Comparison of ENCODE assay signal across 16 cellular contexts in genomic region chr21:34924194-34924593, GRCh38.
"Had no signal": no experiment of that assay in that cellular context is flagged by ENCODE, and none has a peak within 500 bp of the region (broad histone marks: within the 10 kb centered on the region; RNA-seq: fewer than 3 reads in every experiment).

No MANE protein-coding gene starts in this region.

- H3K36me3 ChIP-seq: gastroesophageal sphincter, heart right ventricle, lower lobe of right lung, suprapubic skin had no signal

- H3K27ac ChIP-seq: gastroesophageal sphincter, heart right ventricle, lower lobe of right lung, SK-N-MC, suprapubic skin had no signal

- H3K27me3 Mint-ChIP-seq: activated CD4-positive, alpha-beta memory T cell treated with anti-CD3 and anti-CD28 coated beads for 36 hours had no signal

- H3K9me3 ChIP-seq: gastroesophageal sphincter, heart right ventricle, lower lobe of right lung, mucosa of descending colon, suprapubic skin had no signal

- ATAC-seq: activated T-cell treated with anti-CD3 and anti-CD28 coated beads, Interleukin-2, amount 50 U/mL, for 72 hours; gastroesophageal sphincter; heart right ventricle; left colon; lower lobe of right lung; mucosa of descending colon had no signal

- H3K4me3 Mint-ChIP-seq: activated CD4-positive, alpha-beta memory T cell treated with anti-CD3 and anti-CD28 coated beads for 36 hours; activated T-cell treated with anti-CD3 and anti-CD28 coated beads, Interleukin-2, amount 50 U/mL, for 72 hours; nephron had no signal

- H3K4me3 ChIP-seq: gastroesophageal sphincter, heart right ventricle, lower lobe of right lung, mucosa of descending colon, SK-N-MC, suprapubic skin had no signal

- H3K9me3 Mint-ChIP-seq: activated CD4-positive, alpha-beta memory T cell treated with anti-CD3 and anti-CD28 coated beads for 36 hours; nephron had no signal

- DNase-seq: activated CD4-positive, alpha-beta memory T cell treated with anti-CD3 and anti-CD28 coated beads for 36 hours; activated CD4-positive, alpha-beta T cell treated with anti-CD3 and anti-CD28 coated beads for 1 hour; activated naive CD4-positive, alpha-beta T cell treated with Interleukin-2 at 50 U/mL for 16 hours; activated T-cell treated with anti-CD3 and anti-CD28 coated beads, Interleukin-2, amount 50 U/mL, for 72 hours; erythroblast; heart right ventricle; left colon; lower lobe of right lung; mucosa of descending colon; occipital lobe; stimulated activated CD4-positive, alpha-beta T cell treated with anti-CD3 and anti-CD28 coated beads, Interleukin-2, amount 100 ng/mL, for 48 hours; stimulated activated naive CD4-positive, alpha-beta T cell treated with Interleukin-2 at 50 U/mL for 16 hours had no signal

- H3K27me3 ChIP-seq: suprapubic skin had no signal

- H3K4me1 ChIP-seq: gastroesophageal sphincter, suprapubic skin had no signal

- H3K27ac Mint-ChIP-seq: activated CD4-positive, alpha-beta memory T cell treated with anti-CD3 and anti-CD28 coated beads for 36 hours; activated T-cell treated with anti-CD3 and anti-CD28 coated beads, Interleukin-2, amount 50 U/mL, for 72 hours; nephron had no signal
